19 cellular contexts compared by ENCODE assay signal in genomic region chr2:208046686-208047085, GRCh38. TPM values are rescaled to one million over a fixed set of nuclear protein-coding genes. Genes with fewer than 3 reads are reported as not detected.
DNase-seq lines count a peak whose midpoint lies in the region; ATAC-seq and TF ChIP-seq lines count a peak whose summit lies in the region.
"Had no signal": no experiment of that assay in that cellular context is flagged by ENCODE, and none has a peak within 500 bp of the region (broad histone marks: within the 10 kb centered on the region; RNA-seq: fewer than 3 reads in every experiment).

No MANE protein-coding gene starts in this region.

- no peak overlapping the region for H3K27ac ChIP-seq in breast epithelium
- H3K27ac ChIP-seq: HL-60, KMS-11, RWPE1 had no signal

- no peaks in the 10 kb centered on the region for H3K9me3 ChIP-seq in breast epithelium

- no peaks in the 10 kb centered on the region for H3K4me1 ChIP-seq in breast epithelium

- intact Hi-C loops in breast epithelium (cut with DNase I; ENCODE audit: low total_unique reads): no loop called here

- no peaks in the 10 kb centered on the region for H3K27me3 ChIP-seq in breast epithelium

- TF ChIP-seq CTCF in cardiac fibroblast (IDR thresholded peaks at IDR 0.05; ENCODE audit: low read depth, low read length) (no peak), breast epithelium (IDR thresholded peaks at IDR 0.05) (no peak)

- peak; percentile 75 for DNase-seq in EH (ENCODE audit: low read depth)
- peak; percentile 51 for DNase-seq in M059J (ENCODE audit: low read depth)
- peak; percentile 27 to 45 for DNase-seq in cardiac fibroblast (ENCODE audit: low read depth in 2 of 2)
- peak; percentile 53 for DNase-seq in iris pigment epithelial cell (ENCODE audit: low read depth)
- DNase-seq in hepatic stellate cell (ENCODE audit: low spot score): no peak
- no peak for DNase-seq in breast epithelium (ENCODE audit: low spot score in 2 of 2)
- DNase-seq: MV-4-11; NCI-H1105 treated with DMSO at 0.1 percent for 48 hours; NCI-H2029 treated with DMSO at 0.1 percent for 48 hours; NCI-H345; NCI-H524; NCI-H774; NK-92 treated with Interleukin-12 subunit alpha and Interleukin-12 subunit beta, amount 100 ng/mL, for 24 hours; SHP77 treated with DMSO at 0.1 percent for 48 hours had no signal

- H3K4me3 ChIP-seq in cardiac fibroblast (replicated peaks in 1 of 2; ENCODE audit: low read depth in 2 of 2, low read length in 2 of 2) (no peak overlapping the region), breast epithelium (no peak overlapping the region)

- H3K36me3 ChIP-seq in breast epithelium: no peaks in the 10 kb centered on the region

- no peak for TF ChIP-seq POLR2A in breast epithelium (IDR thresholded peaks at IDR 0.05)

- no peak for ATAC-seq in HG02759 (IDR thresholded peaks at IDR 0.05; ENCODE audit: unreplicated experiment)
- no peak for ATAC-seq in GM21528 (IDR thresholded peaks at IDR 0.05; ENCODE audit: low FRiP score, unreplicated experiment)

RNA-seq across cellular contexts. Expression of gene PLEKHM3, which starts 21.4 kb away (rescaled TPM):
- total RNA-seq in M059J (2014; rRNA removed; shearing (Covaris generic)): 3.1 and 5.3 TPM in 2 replicates
- total RNA-seq in breast epithelium: 10 to 100 TPM; 24.3 to 35.0 (median 29.0) TPM

Comparison
In these comparisons a context has a peak if more than half of its experiments do, and no peak if none do; other contexts are left out.
1. DNase-seq: peak in EH (single experiment), M059J (single experiment), cardiac fibroblast (2 of 2) and iris pigment epithelial cell (single experiment); none in hepatic stellate cell (single experiment) and breast epithelium (0 of 2).